9 cellular contexts compared by ENCODE assay signal in genomic region chr20:51481311-51481997, GRCh38.
A peak's percentile ranks its signal among the peaks of the same experiment; 100 is the strongest.
DNase-seq lines count a peak whose midpoint lies in the region; ATAC-seq and TF ChIP-seq lines count a peak whose summit lies in the region.
"Had no signal": no experiment of that assay in that cellular context is flagged by ENCODE, and none has a peak within 500 bp of the region (broad histone marks: within the 10 kb centered on the region; RNA-seq: fewer than 3 reads in every experiment).

No MANE protein-coding gene starts in this region.

- peak; percentile 23 for DNase-seq in Calu3
- peak; percentile 31 for DNase-seq in T-helper 9 cell
- DNase-seq in activated naive CD8-positive, alpha-beta T cell treated with anti-CD3 and anti-CD28 coated beads for 36 hours: peak; percentile 74
- peak in 3 of 4 experiments; percentile 25 to 54 (median 30) for DNase-seq in stimulated activated CD4-positive, alpha-beta T cell treated with anti-CD3 and anti-CD28 coated beads, Interleukin-1b, Interleukin-23, amount 100 ng/mL, for 24 hours (ENCODE audit: low read depth in 4 of 4, low spot score in 1 of 4)
- DNase-seq in ACHN: no peak
- DNase-seq in cortex of kidney (lab: John Stamatoyannopoulos, UW): no peak
- no peak for DNase-seq in LoVo (ENCODE audit: low spot score)
- DNase-seq: left ventricle myocardium inferior had no signal

- in situ Hi-C loops in ACHN (cut with HindIII; ENCODE audit: low pct_ligation_motif_present, low pct_unique_long_range_greater_than_20kb, low sequenced_read_pairs): no loop called here

- no peak overlapping the region for H3K27ac Mint-ChIP-seq in Calu3 (ENCODE audit: unreplicated experiment)
- peak overlapping the region; percentile 95 for H3K27ac Mint-ChIP-seq in activated naive CD8-positive, alpha-beta T cell treated with anti-CD3 and anti-CD28 coated beads for 36 hours

- no peaks in the 10 kb centered on the region for H3K36me3 Mint-ChIP-seq in Calu3 (ENCODE audit: insufficient read depth, unreplicated experiment)
- peaks cover 69% of the 10 kb centered on the region for H3K36me3 Mint-ChIP-seq in activated naive CD8-positive, alpha-beta T cell treated with anti-CD3 and anti-CD28 coated beads for 36 hours

- intact Hi-C loops in Calu3 (cut with micrococcal nuclease; ENCODE audit: unreplicated experiment): no loop called here

- H3K9me3 Mint-ChIP-seq in Calu3 (ENCODE audit: low read depth, unreplicated experiment): peaks cover 8% of the 10 kb centered on the region
- peaks cover 9% of the 10 kb centered on the region for H3K9me3 Mint-ChIP-seq in activated naive CD8-positive, alpha-beta T cell treated with anti-CD3 and anti-CD28 coated beads for 36 hours

- no peaks in the 10 kb centered on the region for H3K27me3 Mint-ChIP-seq in Calu3 (ENCODE audit: unreplicated experiment)
- no peaks in the 10 kb centered on the region for H3K27me3 Mint-ChIP-seq in activated naive CD8-positive, alpha-beta T cell treated with anti-CD3 and anti-CD28 coated beads for 36 hours

- no peak overlapping the region for H3K4me3 Mint-ChIP-seq in Calu3 (ENCODE audit: low read depth, unreplicated experiment)
- H3K4me3 Mint-ChIP-seq in activated naive CD8-positive, alpha-beta T cell treated with anti-CD3 and anti-CD28 coated beads for 36 hours: peak overlapping the region; percentile 75

- no peak for TF ChIP-seq CTCF in Calu3 (IDR thresholded peaks at IDR 0.05; ENCODE audit: unreplicated experiment)

- CTCF ChIA-PET in Calu3 (lab: Charles Lee): interaction anchor here (0.6 to 1.3 kb wide), 4 partner anchors 24 to 113 kb away, joined by 3 to 7 read pairs (median 4); no protein-coding TSS in a partner anchor

- H3K4me1 Mint-ChIP-seq in Calu3 (ENCODE audit: low read depth, unreplicated experiment): peaks cover 24% of the 10 kb centered on the region
- peaks cover 88% of the 10 kb centered on the region for H3K4me1 Mint-ChIP-seq in activated naive CD8-positive, alpha-beta T cell treated with anti-CD3 and anti-CD28 coated beads for 36 hours

- no TSS peak for BruUV-seq in Calu3 (replicated peaks; lab: Mats Ljungman, UMichigan)

- no peak for ATAC-seq in HG03139 (IDR thresholded peaks at IDR 0.05; ENCODE audit: unreplicated experiment)

Comparison
In these comparisons a context has a peak if more than half of its experiments do, and no peak if none do; other contexts are left out.
1. DNase-seq: peak in Calu3 (single experiment), T-helper 9 cell (single experiment), activated naive CD8-positive, alpha-beta T cell treated with anti-CD3 and anti-CD28 coated beads for 36 hours (single experiment) and stimulated activated CD4-positive, alpha-beta T cell treated with anti-CD3 and anti-CD28 coated beads, Interleukin-1b, Interleukin-23, amount 100 ng/mL, for 24 hours (3 of 4); none in ACHN (single experiment), cortex of kidney (single experiment) and LoVo (single experiment).